20 cellular contexts compared by ENCODE assay signal in the genomic region with DNA sequence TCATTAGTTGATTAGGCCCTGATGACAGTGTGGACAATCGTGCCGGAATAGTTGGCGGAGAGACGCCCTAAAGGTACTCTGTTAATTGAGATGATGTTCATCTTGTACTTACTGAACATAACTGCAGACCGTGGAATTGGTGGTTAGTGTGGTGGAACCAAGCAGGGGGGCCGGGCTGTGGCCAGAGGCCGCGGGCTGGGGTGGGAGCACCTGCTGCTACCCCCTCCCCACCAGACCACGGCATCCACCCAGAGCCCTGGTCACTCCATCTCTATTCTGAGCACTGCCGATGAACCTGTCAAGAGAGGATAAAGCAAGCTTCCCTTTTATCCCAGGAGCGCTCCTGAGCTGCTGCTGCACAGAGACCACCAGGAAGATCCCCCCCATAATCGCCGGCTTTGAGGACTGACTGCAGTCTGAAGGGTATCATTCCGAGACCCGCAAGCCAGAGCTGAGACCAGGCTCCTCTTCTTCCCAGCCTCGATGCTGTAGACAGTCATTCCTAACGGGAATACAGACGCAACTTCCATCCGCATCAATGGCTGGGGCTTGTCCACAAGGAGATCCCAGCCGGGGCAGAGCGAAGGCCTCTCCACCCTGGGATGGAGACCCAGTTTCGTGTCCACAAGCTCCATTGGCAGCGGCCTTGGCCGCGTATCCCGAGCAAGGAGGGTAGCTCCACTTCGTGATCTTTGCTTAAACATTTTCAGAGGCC.
DNase-seq lines count a peak whose midpoint lies in the region; TF ChIP-seq lines count a peak whose summit lies in the region.
"Had no signal": no experiment of that assay in that cellular context is flagged by ENCODE, and none has a peak within 500 bp of the region (broad histone marks: within the 10 kb centered on the region; RNA-seq: fewer than 3 reads in every experiment).

No MANE protein-coding gene starts in this region.

- H3K27ac Mint-ChIP-seq in osteocyte (ENCODE audit: unreplicated experiment) = no peak overlapping the region

- H3K27me3 ChIP-seq in left ventricle myocardium inferior (ENCODE audit: low read depth) = peaks cover 67% of the 10 kb centered on the region
- H3K27me3 ChIP-seq: MG63 had no signal

- no peaks in the 10 kb centered on the region for H3K4me1 Mint-ChIP-seq in osteocyte (ENCODE audit: unreplicated experiment)

- H3K36me3 Mint-ChIP-seq in osteocyte (ENCODE audit: unreplicated experiment) = no peaks in the 10 kb centered on the region

- H3K4me3 Mint-ChIP-seq in osteocyte (ENCODE audit: unreplicated experiment) = no peak overlapping the region

- H3K4me1 ChIP-seq in left ventricle myocardium inferior = no peaks in the 10 kb centered on the region

- peaks cover 18% of the 10 kb centered on the region for H3K9me3 ChIP-seq in left ventricle myocardium inferior (replicated peaks)

- no peaks in the 10 kb centered on the region for H3K27me3 Mint-ChIP-seq in osteocyte (ENCODE audit: unreplicated experiment)

- H3K27ac ChIP-seq in left ventricle myocardium inferior (replicated peaks) = no peak overlapping the region
- H3K27ac ChIP-seq: GM23248, RWPE1, SK-N-MC had no signal

- no peak overlapping the region for H3K4me3 ChIP-seq in left ventricle myocardium inferior
- H3K4me3 ChIP-seq: GM23248, MG63, SK-N-MC had no signal

- intact Hi-C loops in cardiac septum (cut with DNase I) (no loop called here), left ventricle myocardium inferior (cut with micrococcal nuclease) (no loop called here)

- DNase-seq in cardiac septum (ENCODE audit: low spot score) (peak; percentile 68), left ventricle myocardium inferior (no peak), islet precursor cell (peak; percentile 43), osteocyte (ENCODE audit: extremely low spot score, unreplicated experiment) (peak; percentile 83), DMS53 treated with DMSO at 0.1 percent for 48 hours (lab: John Stamatoyannopoulos, UW; ENCODE audit: unreplicated experiment) (no peak), COLO829 (ENCODE audit: low spot score) (no peak), inferior parietal cortex (ENCODE audit: extremely low spot score) (no peak)
- no peak for DNase-seq in stimulated activated naive CD4-positive, alpha-beta T cell treated with Interleukin-2 at 50 U/mL for 16 hours (lab: John Stamatoyannopoulos, UW)
- DNase-seq: 8988T, ACHN, GM23248, HCEC 1CT, IMR-90, KG1, MG63, NCI-H2029, NCI-H69, SHP77 treated with DMSO at 0.1 percent for 48 hours had no signal

- H3K36me3 ChIP-seq in left ventricle myocardium inferior = no peaks in the 10 kb centered on the region
- H3K36me3 ChIP-seq: MG63 had no signal

- peaks cover 3% of the 10 kb centered on the region for H3K9me3 Mint-ChIP-seq in osteocyte (ENCODE audit: unreplicated experiment)

- TF ChIP-seq CTCF in left ventricle myocardium inferior (IDR thresholded peaks at IDR 0.05; ENCODE audit: borderline replicate concordance) (no peak), osteocyte (IDR thresholded peaks at IDR 0.05) (no peak)

Comparison
In these comparisons a context has a peak if more than half of its experiments do, and no peak if none do; other contexts are left out.
1. DNase-seq: peak in cardiac septum (single experiment), islet precursor cell (single experiment) and osteocyte (single experiment); none in left ventricle myocardium inferior (single experiment), stimulated activated naive CD4-positive, alpha-beta T cell treated with Interleukin-2 at 50 U/mL for 16 hours (single experiment), DMS53 treated with DMSO at 0.1 percent for 48 hours (single experiment), COLO829 (single experiment) and inferior parietal cortex (single experiment).